In genomic region chrX:107845625-107846024, GRCh38 we compare ENCODE assay signal across 23 cellular contexts. TPM values are rescaled to one million over a fixed set of nuclear protein-coding genes. Genes with fewer than 3 reads are reported as not detected.
DNase-seq lines count a peak whose midpoint lies in the region.
"Had no signal": no experiment of that assay in that cellular context is flagged by ENCODE, and none has a peak within 500 bp of the region (broad histone marks: within the 10 kb centered on the region; RNA-seq: fewer than 3 reads in every experiment).

No MANE protein-coding gene starts in this region.

- no peak overlapping the region for H4K5ac ChIP-seq in mesendoderm (ENCODE audit: low read length)

- peaks cover 24% of the 10 kb centered on the region for H3K27me3 Mint-ChIP-seq in activated T-cell treated with anti-CD3 and anti-CD28 coated beads, Interleukin-2, amount 50 U/mL, for 24 hours

- no peaks in the 10 kb centered on the region for H3K4me1 ChIP-seq in mesendoderm (ENCODE audit: control insufficient read depth, low read depth, low read length)
- H3K4me1 ChIP-seq: BLaER1, transverse colon had no signal

- peak; percentile 27 for DNase-seq in activated T-cell treated with anti-CD3 and anti-CD28 coated beads for 24 hours (ENCODE audit: low read depth)
- DNase-seq in activated T-cell treated with anti-CD3 and anti-CD28 coated beads, Interleukin-2, amount 50 U/mL, for 24 hours = no peak
- peak; percentile 22 for DNase-seq in stimulated activated naive CD4-positive, alpha-beta T cell treated with Interleukin-2 at 50 U/mL for 16 hours (lab: John Stamatoyannopoulos, UW)
- no peak for DNase-seq in stimulated activated naive CD4-positive, alpha-beta T cell (lab: John Stamatoyannopoulos, UW)
- peak; percentile 13 for DNase-seq in mesendoderm
- no peak for DNase-seq in AG08395 (ENCODE audit: low spot score)
- DNase-seq in NCI-H2171 (lab: John Stamatoyannopoulos, UW) = no peak
- DNase-seq: activated effector memory CD4-positive, alpha-beta T cell treated with anti-CD3 and anti-CD28 coated beads, Interleukin-2, amount 50 U/mL, for 16 hours; amniotic stem cell; effector memory CD4-positive, alpha-beta T cell; foreskin fibroblast; Kasumi-1; mammary epithelial cell; NCI-H1436; NCI-H2081 treated with DMSO at 0.1 percent for 48 hours; NCI-H345; pancreas; retina; SW 1271; T1000; transverse colon had no signal

- H3K4me1 Mint-ChIP-seq in activated T-cell treated with anti-CD3 and anti-CD28 coated beads, Interleukin-2, amount 50 U/mL, for 24 hours (ENCODE audit: low read depth) = peaks cover 15% of the 10 kb centered on the region

- H3K27me3 ChIP-seq in mesendoderm (ENCODE audit: insufficient read depth, low read length, poor library complexity) = no peaks in the 10 kb centered on the region
- H3K27me3 ChIP-seq: pancreas, transverse colon had no signal

- no peaks in the 10 kb centered on the region for H3K9me3 Mint-ChIP-seq in activated T-cell treated with anti-CD3 and anti-CD28 coated beads, Interleukin-2, amount 50 U/mL, for 24 hours

- no peak overlapping the region for H3K4ac ChIP-seq in mesendoderm (ENCODE audit: low read depth, low read length)

- no peak overlapping the region for H2AK5ac ChIP-seq in mesendoderm (ENCODE audit: low read length)

- H3K9ac ChIP-seq in mesendoderm (ENCODE audit: low read length) = no peak overlapping the region
- H3K9ac ChIP-seq: BLaER1 had no signal

- no peak overlapping the region for H3K18ac ChIP-seq in mesendoderm (ENCODE audit: low read length)

- H3K4me3 Mint-ChIP-seq in activated T-cell treated with anti-CD3 and anti-CD28 coated beads, Interleukin-2, amount 50 U/mL, for 24 hours = no peak overlapping the region

- H2BK120ac ChIP-seq in mesendoderm (ENCODE audit: low read depth, low read length) = no peak overlapping the region

- no peaks in the 10 kb centered on the region for H3K79me2 ChIP-seq in mesendoderm (ENCODE audit: control insufficient read depth, insufficient read depth, low read length)

- H3K79me1 ChIP-seq in mesendoderm (ENCODE audit: low read length) = no peaks in the 10 kb centered on the region

- no peak overlapping the region for H3K4me2 ChIP-seq in mesendoderm (ENCODE audit: low read length)
- H3K4me2 ChIP-seq: BLaER1, smooth muscle cell had no signal

- no CpG with 5 or more reads among the region's 1 CpG for WGBS in mesendoderm (ENCODE audit: extremely low coverage, insufficient coverage, low lambda C conversion rate)

- no peak overlapping the region for H4K8ac ChIP-seq in mesendoderm (ENCODE audit: low read depth, low read length)

- H3K36me3 Mint-ChIP-seq in activated T-cell treated with anti-CD3 and anti-CD28 coated beads, Interleukin-2, amount 50 U/mL, for 24 hours (ENCODE audit: low read depth) = peaks cover 10% of the 10 kb centered on the region

- no peak overlapping the region for H3K56ac ChIP-seq in mesendoderm (ENCODE audit: low read length)

- H3K4me3 ChIP-seq in mesendoderm (ENCODE audit: low read length) = no peak overlapping the region
- H3K4me3 ChIP-seq: BLaER1, pancreas, smooth muscle cell, transverse colon had no signal

- H3K27ac Mint-ChIP-seq in activated T-cell treated with anti-CD3 and anti-CD28 coated beads, Interleukin-2, amount 50 U/mL, for 24 hours = no peak overlapping the region

- H3K36me3 ChIP-seq in mesendoderm (ENCODE audit: control insufficient read depth, insufficient read depth, low read length) = no peaks in the 10 kb centered on the region
- H3K36me3 ChIP-seq: BLaER1, pancreas, transverse colon had no signal

- no peak overlapping the region for H3K27ac ChIP-seq in mesendoderm (ENCODE audit: low read depth, low read length)
- H3K27ac ChIP-seq: BLaER1, pancreas, transverse colon had no signal

- H2BK15ac ChIP-seq in mesendoderm (replicated peaks; ENCODE audit: low read depth) = no peak overlapping the region

- H3K23ac ChIP-seq in mesendoderm (ENCODE audit: low read length) = no peak overlapping the region

- H2BK5ac ChIP-seq in mesendoderm (ENCODE audit: low read length) = no peak overlapping the region

RNA-seq across cellular contexts. Expression of gene MID2, which starts 20.0 kb away (rescaled TPM):
- polyA plus RNA-seq in mesendoderm (2013, experiment 1 of 2) = 2.1 TPM
- 2.3 TPM for polyA plus RNA-seq in mesendoderm (2013, experiment 2 of 2)

Comparison
In these comparisons a context has a peak if more than half of its experiments do, and no peak if none do; other contexts are left out.
1. DNase-seq: peak in activated T-cell treated with anti-CD3 and anti-CD28 coated beads for 24 hours (single experiment), stimulated activated naive CD4-positive, alpha-beta T cell treated with Interleukin-2 at 50 U/mL for 16 hours (single experiment) and mesendoderm (single experiment); none in activated T-cell treated with anti-CD3 and anti-CD28 coated beads, Interleukin-2, amount 50 U/mL, for 24 hours (single experiment), stimulated activated naive CD4-positive, alpha-beta T cell (0 of 6), AG08395 (single experiment) and NCI-H2171 (single experiment).